21 cellular contexts compared by ENCODE assay signal in genomic region chr4:181224826-181225225, GRCh38.
"Had no signal": no experiment of that assay in that cellular context is flagged by ENCODE, and none has a peak within 500 bp of the region (broad histone marks: within the 10 kb centered on the region; RNA-seq: fewer than 3 reads in every experiment).

No MANE protein-coding gene starts in this region.

- H3K4me3 Mint-ChIP-seq: endodermal cell; naive thymus-derived CD4-positive, alpha-beta T cell; nephron progenitor cell had no signal

- DNase-seq: effector CD4-positive, alpha-beta T cell; endodermal cell; heart right ventricle; hypothalamus; kidney glomerular epithelial cell; naive thymus-derived CD4-positive, alpha-beta T cell; nephron progenitor cell; posterior cingulate gyrus; sigmoid colon; stimulated activated CD4-positive, alpha-beta T cell treated with anti-CD3 and anti-CD28 coated beads, Interleukin-2, amount 100 ng/mL, for 24 hours; stimulated activated naive CD4-positive, alpha-beta T cell treated with Interleukin-2 at 50 U/mL for 16 hours; thyroid gland; upper lobe of left lung; uterus had no signal

- H3K4me1 Mint-ChIP-seq: naive thymus-derived CD4-positive, alpha-beta T cell had no signal

- H3K27ac ChIP-seq: coronary artery, heart right ventricle, neutrophil, right atrium auricular region, sigmoid colon, skin epidermis, thyroid gland, upper lobe of left lung, uterus had no signal

- H3K4me1 ChIP-seq: heart right ventricle, right atrium auricular region, sigmoid colon, thyroid gland, upper lobe of left lung, uterus had no signal

- H3K9me3 ChIP-seq: heart right ventricle, neutrophil, right atrium auricular region, sigmoid colon, thyroid gland, upper lobe of left lung, uterus had no signal

- H3K36me3 ChIP-seq: heart right ventricle, neutrophil, right atrium auricular region, sigmoid colon, thyroid gland, upper lobe of left lung, uterus had no signal

- H3K27ac Mint-ChIP-seq: naive thymus-derived CD4-positive, alpha-beta T cell; nephron progenitor cell had no signal

- H3K36me3 Mint-ChIP-seq: naive thymus-derived CD4-positive, alpha-beta T cell had no signal

- ATAC-seq: heart right ventricle; naive thymus-derived CD4-positive, alpha-beta T cell had no signal

- H3K27me3 ChIP-seq: heart right ventricle, neutrophil, right atrium auricular region, sigmoid colon, thyroid gland, upper lobe of left lung, uterus had no signal

- H3K4me3 ChIP-seq: coronary artery, heart right ventricle, right atrium auricular region, sigmoid colon, skin epidermis, thyroid gland, upper lobe of left lung, uterus had no signal

- H3K9me3 Mint-ChIP-seq: endodermal cell, nephron progenitor cell had no signal

- FAIRE-seq: endothelial cell of umbilical vein, frontal cortex, islet of Langerhans had no signal
